ENCODE assay signal across 20 cellular contexts in genomic region chr4:141658316-141658715, GRCh38. TPM values are rescaled to one million over a fixed set of nuclear protein-coding genes. Genes with fewer than 3 reads are reported as not detected.
DNase-seq lines count a peak whose midpoint lies in the region; ATAC-seq lines count a peak whose summit lies in the region.
"Had no signal": no experiment of that assay in that cellular context is flagged by ENCODE, and none has a peak within 500 bp of the region (broad histone marks: within the 10 kb centered on the region; RNA-seq: fewer than 3 reads in every experiment).

No MANE protein-coding gene starts in this region.

- peaks cover 17% of the 10 kb centered on the region for H3K4me1 Mint-ChIP-seq in activated T-helper 17 cell treated with anti-CD3 and anti-CD28 coated beads, Interleukin-2, amount 50 U/mL, for 72 hours
- H3K4me1 Mint-ChIP-seq: H9, neural progenitor cell had no signal

- no peaks in the 10 kb centered on the region for H3K9me3 Mint-ChIP-seq in activated T-helper 17 cell treated with anti-CD3 and anti-CD28 coated beads, Interleukin-2, amount 50 U/mL, for 72 hours
- H3K9me3 Mint-ChIP-seq: activated naive CD8-positive, alpha-beta T cell treated with anti-CD3 and anti-CD28 coated beads, Interleukin-2, amount 50 U/mL, for 24 hours; H9; memory B cell; neural progenitor cell had no signal

- ATAC-seq in GM18868 (IDR thresholded peaks at IDR 0.05; ENCODE audit: unreplicated experiment), result peak; percentile 48
- ATAC-seq in GM21528 (IDR thresholded peaks at IDR 0.05; ENCODE audit: low FRiP score, unreplicated experiment), result peak; percentile 61
- peak; percentile 72 for ATAC-seq in HG03159 (IDR thresholded peaks at IDR 0.05; ENCODE audit: unreplicated experiment)
- no peak for ATAC-seq in activated T-helper 17 cell treated with anti-CD3 and anti-CD28 coated beads, Interleukin-2, amount 50 U/mL, for 72 hours (replicated peaks)
- ATAC-seq: activated naive CD8-positive, alpha-beta T cell treated with anti-CD3 and anti-CD28 coated beads, Interleukin-2, amount 50 U/mL, for 24 hours; K562; stimulated activated naive CD8-positive, alpha-beta T cell treated with anti-CD3 and anti-CD28 coated beads, Interleukin-15, Interleukin-2, amounts not matched to agents 100 U/mL and 50 U/mL, for 24 hours had no signal

- H3K27me3 Mint-ChIP-seq in activated T-helper 17 cell treated with anti-CD3 and anti-CD28 coated beads, Interleukin-2, amount 50 U/mL, for 72 hours, result no peaks in the 10 kb centered on the region
- H3K27me3 Mint-ChIP-seq: activated naive CD8-positive, alpha-beta T cell treated with anti-CD3 and anti-CD28 coated beads, Interleukin-2, amount 50 U/mL, for 24 hours; memory B cell had no signal

- H3K4me3 Mint-ChIP-seq in activated T-helper 17 cell treated with anti-CD3 and anti-CD28 coated beads, Interleukin-2, amount 50 U/mL, for 72 hours, result peak overlapping the region; percentile 12
- H3K4me3 Mint-ChIP-seq: activated naive CD8-positive, alpha-beta T cell treated with anti-CD3 and anti-CD28 coated beads, Interleukin-2, amount 50 U/mL, for 24 hours; H9; memory B cell; neural progenitor cell had no signal

- H3K36me3 Mint-ChIP-seq in activated T-helper 17 cell treated with anti-CD3 and anti-CD28 coated beads, Interleukin-2, amount 50 U/mL, for 72 hours (ENCODE audit: low read depth), result no peaks in the 10 kb centered on the region
- H3K36me3 Mint-ChIP-seq: neural progenitor cell had no signal

- no peak for DNase-seq in DMS153 (lab: John Stamatoyannopoulos, UW)
- DNase-seq in activated CD8-positive, alpha-beta memory T cell treated with anti-CD3 and anti-CD28 coated beads, Interleukin-2, amount 50 U/mL, for 48 hours, result no peak
- DNase-seq in DMS53 treated with DMSO at 0.1 percent for 48 hours (lab: John Stamatoyannopoulos, UW; ENCODE audit: unreplicated experiment), result no peak
- no peak for DNase-seq in stimulated activated CD4-positive, alpha-beta T cell treated with anti-CD3 and anti-CD28 coated beads, Interleukin-2, amount 100 ng/mL, for 24 hours
- DNase-seq: activated naive CD8-positive, alpha-beta T cell treated with anti-CD3 and anti-CD28 coated beads, Interleukin-2, amount 50 U/mL, for 24 hours; C1 segment of cervical spinal cord; central memory CD4-positive, alpha-beta T cell; EL; H9; NCI-H510A; Peyer's patch; stimulated activated naive CD8-positive, alpha-beta T cell treated with anti-CD3 and anti-CD28 coated beads, Interleukin-15, Interleukin-2, amounts not matched to agents 100 U/mL and 50 U/mL, for 24 hours; SW 1271 had no signal

- no peak overlapping the region for H3K27ac Mint-ChIP-seq in activated T-helper 17 cell treated with anti-CD3 and anti-CD28 coated beads, Interleukin-2, amount 50 U/mL, for 72 hours
- H3K27ac Mint-ChIP-seq: activated naive CD8-positive, alpha-beta T cell treated with anti-CD3 and anti-CD28 coated beads, Interleukin-2, amount 50 U/mL, for 24 hours; H9; memory B cell; neural progenitor cell had no signal

RNA-seq across cellular contexts. Expression of gene IL15, which starts 21.9 kb away (rescaled TPM):
- 1 to 10 TPM; 2.7 to 3.4 TPM for total RNA-seq in activated T-helper 17 cell treated with anti-CD3 and anti-CD28 coated beads, Interleukin-2, amount 50 U/mL, for 72 hours
